1 cellular context compared by ENCODE assay signal in the genomic region with DNA sequence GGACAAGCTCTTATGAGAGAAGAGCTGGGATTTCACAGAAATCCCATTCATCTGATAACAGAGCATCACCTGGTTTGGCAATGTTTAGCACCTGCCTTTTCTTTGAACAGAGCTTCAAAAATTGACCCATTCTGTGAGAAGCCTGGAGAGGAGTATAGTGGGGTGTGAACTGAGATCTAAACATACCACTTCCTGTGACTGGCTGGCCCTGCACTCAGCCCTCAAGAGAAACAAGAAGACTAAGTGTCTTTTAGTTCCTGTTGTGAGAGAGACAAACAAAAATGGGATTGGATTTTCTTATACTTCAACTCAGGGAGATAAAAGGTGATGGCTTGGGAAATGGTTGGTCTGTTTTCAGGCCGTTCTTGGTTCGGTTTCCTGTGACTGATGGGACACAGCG.
TF ChIP-seq lines count a peak whose summit lies in the region.

No MANE protein-coding gene starts in this region.

TF ChIP-seq in WTC11, 78 proteins besides CTCF, POLR2A, EP300 and RAD21:
- TF ChIP-seq, protein P1, sequence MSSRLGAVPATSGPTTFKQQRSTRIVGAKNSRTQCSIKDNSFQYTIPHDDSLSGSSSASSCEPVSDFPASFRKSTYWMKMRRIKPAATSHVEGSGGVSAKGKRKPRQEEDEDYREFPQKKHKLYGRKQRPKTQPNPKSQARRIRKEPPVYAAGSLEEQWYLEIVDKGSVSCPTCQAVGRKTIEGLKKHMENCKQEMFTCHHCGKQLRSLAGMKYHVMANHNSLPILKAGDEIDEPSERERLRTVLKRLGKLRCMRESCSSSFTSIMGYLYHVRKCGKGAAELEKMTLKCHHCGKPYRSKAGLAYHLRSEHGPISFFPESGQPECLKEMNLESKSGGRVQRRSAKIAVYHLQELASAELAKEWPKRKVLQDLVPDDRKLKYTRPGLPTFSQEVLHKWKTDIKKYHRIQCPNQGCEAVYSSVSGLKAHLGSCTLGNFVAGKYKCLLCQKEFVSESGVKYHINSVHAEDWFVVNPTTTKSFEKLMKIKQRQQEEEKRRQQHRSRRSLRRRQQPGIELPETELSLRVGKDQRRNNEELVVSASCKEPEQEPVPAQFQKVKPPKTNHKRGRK (CRISPR knock-in tag; IDR thresholded peaks at IDR 0.05; ENCODE audit: borderline replicate concordance): no peak
